ENCODE assay signal across 1 cellular context in the genomic region with DNA sequence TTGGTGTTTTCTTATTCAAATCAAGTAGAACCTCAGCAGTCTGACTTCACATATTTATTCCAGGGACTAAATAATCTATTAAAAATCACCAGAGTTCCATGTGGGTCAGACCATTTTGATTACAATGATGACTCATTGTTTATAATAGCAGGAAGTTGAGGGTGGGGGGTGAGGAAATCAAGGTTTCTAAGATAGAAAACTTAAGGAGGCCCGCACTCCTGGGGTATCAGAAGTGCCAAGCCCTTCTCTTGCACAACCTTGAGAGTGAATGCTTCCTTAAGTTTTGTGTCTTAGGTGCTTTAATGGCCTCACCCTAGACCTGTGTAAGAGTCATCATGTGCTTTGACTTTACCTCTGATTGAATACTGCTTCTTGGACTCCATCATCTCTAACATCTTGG.
TF ChIP-seq lines count a peak whose summit lies in the region.

No MANE protein-coding gene starts in this region.

TF ChIP-seq in IMR-90, 13 proteins besides CTCF, POLR2A, EP300 and RAD21:
- TF ChIP-seq MAFK (IDR thresholded peaks at IDR 0.05; ENCODE audit: low read depth, low read length) (no peak), FOS (IDR thresholded peaks at IDR 0.05; ENCODE audit: low read depth, low read length) (peak; percentile 64; the same call in 1 of the 2 replicates)
